Comparison of ENCODE assay signal across 29 cellular contexts in the genomic region with DNA sequence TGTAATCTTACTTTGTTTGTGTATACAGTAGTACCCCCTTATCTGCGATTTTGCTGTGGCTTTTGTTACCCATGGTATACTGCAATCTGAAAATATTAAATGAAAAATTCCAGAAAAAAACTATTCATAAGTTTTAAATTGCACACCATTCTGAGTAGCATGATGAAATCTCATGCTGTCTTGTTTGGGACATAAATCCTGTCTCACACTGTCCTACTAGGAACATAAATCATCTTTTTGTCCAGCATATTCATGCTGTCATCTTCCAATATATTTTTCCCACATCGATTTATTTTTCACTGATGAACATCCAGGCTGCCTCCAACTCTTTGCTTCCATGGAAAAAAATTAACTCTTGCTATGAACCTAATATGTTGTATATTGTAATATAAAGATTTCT.
"Had no signal": no experiment of that assay in that cellular context is flagged by ENCODE, and none has a peak within 500 bp of the region (broad histone marks: within the 10 kb centered on the region; RNA-seq: fewer than 3 reads in every experiment).

No MANE protein-coding gene starts in this region.

- H3K27ac Mint-ChIP-seq: stimulated activated effector memory CD8-positive, alpha-beta T cell treated with anti-CD3 and anti-CD28 coated beads, Interleukin-12 subunit alpha, Interleukin-12 subunit beta, amount 100 ng/mL, for 72 hours; stimulated activated memory B cell treated with anti-CD40 and anti-IgM and Interleukin-4, amounts not matched to agents 10 μg/mL and 1 μg/mL and 100 μg/mL, for 72 hours; stimulated activated naive B cell treated with anti-CD40 and anti-IgM and Interleukin-4, amounts not matched to agents 10 μg/mL and 1 μg/mL and 100 μg/mL, for 72 hours; stimulated activated naive CD8-positive, alpha-beta T cell treated with anti-CD3 and anti-CD28 coated beads, Interleukin-15, Interleukin-2, amounts not matched to agents 100 ng/mL and 50 ng/mL, for 24 hours; type B pancreatic cell had no signal

- H3K4me1 ChIP-seq: stomach, suprapubic skin, testis, thyroid gland, tibial artery, tibial nerve, transverse colon, upper lobe of left lung, upper lobe of right lung, uterus, vagina had no signal

- H3K4me3 ChIP-seq: stomach, suprapubic skin, testis, thoracic aorta, thyroid gland, tibial artery, tibial nerve, transverse colon, upper lobe of left lung, upper lobe of right lung, uterus, vagina had no signal

- FAIRE-seq: urothelium cell line had no signal

- H3K4me1 Mint-ChIP-seq: stimulated activated effector memory CD8-positive, alpha-beta T cell treated with anti-CD3 and anti-CD28 coated beads, Interleukin-12 subunit alpha, Interleukin-12 subunit beta, amount 100 ng/mL, for 72 hours; stimulated activated memory B cell treated with anti-CD40 and anti-IgM and Interleukin-4, amounts not matched to agents 10 μg/mL and 1 μg/mL and 100 μg/mL, for 72 hours; stimulated activated naive CD8-positive, alpha-beta T cell treated with anti-CD3 and anti-CD28 coated beads, Interleukin-15, amount 100 ng/mL, for 72 hours had no signal

- ATAC-seq: stimulated activated effector memory CD8-positive, alpha-beta T cell treated with anti-CD3 and anti-CD28 coated beads, Interleukin-12 subunit alpha, Interleukin-12 subunit beta, amount 100 ng/mL, for 72 hours; stimulated activated memory B cell treated with anti-CD40 and anti-IgM and Interleukin-4, amounts not matched to agents 10 μg/mL and 1 μg/mL and 100 μg/mL, for 72 hours; stimulated activated naive B cell treated with anti-CD40 and anti-IgM and Interleukin-4, amounts not matched to agents 10 μg/mL and 1 μg/mL and 100 μg/mL, for 72 hours; stimulated activated naive CD8-positive, alpha-beta T cell treated with anti-CD3 and anti-CD28 coated beads, Interleukin-15, amount 100 ng/mL, for 72 hours; stimulated activated naive CD8-positive, alpha-beta T cell treated with anti-CD3 and anti-CD28 coated beads, Interleukin-15, Interleukin-2, amounts not matched to agents 100 U/mL and 50 U/mL, for 24 hours; upper lobe of right lung had no signal

- H3K27ac ChIP-seq: stomach, suprapubic skin, testis, thoracic aorta, thyroid gland, tibial artery, tibial nerve, transverse colon, upper lobe of left lung, upper lobe of right lung, uterus, vagina had no signal

- H3K27me3 Mint-ChIP-seq: stimulated activated memory B cell treated with anti-CD40 and anti-IgM and Interleukin-4, amounts not matched to agents 10 μg/mL and 1 μg/mL and 100 μg/mL, for 72 hours; stimulated activated naive B cell treated with anti-CD40 and anti-IgM and Interleukin-4, amounts not matched to agents 10 μg/mL and 1 μg/mL and 100 μg/mL, for 72 hours; stimulated activated naive CD8-positive, alpha-beta T cell treated with anti-CD3 and anti-CD28 coated beads, Interleukin-15, amount 100 ng/mL, for 72 hours; stimulated activated naive CD8-positive, alpha-beta T cell treated with anti-CD3 and anti-CD28 coated beads, Interleukin-15, Interleukin-2, amounts not matched to agents 100 ng/mL and 50 ng/mL, for 24 hours; type B pancreatic cell had no signal

- H3K4me3 Mint-ChIP-seq: stimulated activated effector memory CD8-positive, alpha-beta T cell treated with anti-CD3 and anti-CD28 coated beads, Interleukin-12 subunit alpha, Interleukin-12 subunit beta, amount 100 ng/mL, for 72 hours; stimulated activated memory B cell treated with anti-CD40 and anti-IgM and Interleukin-4, amounts not matched to agents 10 μg/mL and 1 μg/mL and 100 μg/mL, for 72 hours; stimulated activated naive B cell treated with anti-CD40 and anti-IgM and Interleukin-4, amounts not matched to agents 10 μg/mL and 1 μg/mL and 100 μg/mL, for 72 hours; stimulated activated naive CD8-positive, alpha-beta T cell treated with anti-CD3 and anti-CD28 coated beads, Interleukin-15, amount 100 ng/mL, for 72 hours; stimulated activated naive CD8-positive, alpha-beta T cell treated with anti-CD3 and anti-CD28 coated beads, Interleukin-15, Interleukin-2, amounts not matched to agents 100 ng/mL and 50 ng/mL, for 24 hours; type B pancreatic cell had no signal

- H3K27me3 ChIP-seq: stomach, suprapubic skin, testis, thyroid gland, tibial artery, tibial nerve, transverse colon, upper lobe of left lung, upper lobe of right lung, uterus, vagina had no signal

- H3K9me3 ChIP-seq: stomach, suprapubic skin, testis, thoracic aorta, thyroid gland, tibial artery, tibial nerve, transverse colon, upper lobe of left lung, upper lobe of right lung, vagina had no signal

- DNase-seq: stimulated activated CD4-positive, alpha-beta T cell treated with anti-CD3 and anti-CD28 coated beads, Interleukin-2, amount 100 ng/mL, for 48 hours; stimulated activated CD4-positive, alpha-beta T cell treated with anti-CD3 and anti-CD28 coated beads, Interleukin-4, amount 100 ng/mL, for 1 hour; stimulated activated CD4-positive, alpha-beta T cell treated with anti-CD3 and anti-CD28 coated beads, Interleukin-4, amount 100 ng/mL, for 24 hours; stimulated activated CD4-positive, alpha-beta T cell treated with anti-CD3 and anti-CD28 coated beads, Interleukin-4, amount 100 ng/mL, for 4 hours; stimulated activated CD8-positive, alpha-beta memory T cell treated with anti-CD3 and anti-CD28 coated beads, Interleukin-4, amount 100 ng/mL, for 48 hours; stimulated activated naive B cell treated with anti-CD40 and anti-IgM and Interleukin-4, amounts not matched to agents 10 μg/mL and 1 μg/mL and 100 μg/mL, for 72 hours; stimulated activated naive CD4-positive, alpha-beta T cell; stimulated activated naive CD4-positive, alpha-beta T cell treated with Interleukin-2 at 50 U/mL for 16 hours; stimulated activated naive CD8-positive, alpha-beta T cell treated with anti-CD3 and anti-CD28 coated beads, Interleukin-15, amount 100 ng/mL, for 72 hours; stimulated activated naive CD8-positive, alpha-beta T cell treated with anti-CD3 and anti-CD28 coated beads, Interleukin-15, Interleukin-2, amounts not matched to agents 100 U/mL and 50 U/mL, for 24 hours; stomach; substantia nigra; testis; thyroid gland; tibial artery; transverse colon; trophoblast cell; upper lobe of left lung; upper lobe of right lung; uterus had no signal

- H3K9me3 Mint-ChIP-seq: stimulated activated effector memory CD8-positive, alpha-beta T cell treated with anti-CD3 and anti-CD28 coated beads, Interleukin-12 subunit alpha, Interleukin-12 subunit beta, amount 100 ng/mL, for 72 hours; stimulated activated memory B cell treated with anti-CD40 and anti-IgM and Interleukin-4, amounts not matched to agents 10 μg/mL and 1 μg/mL and 100 μg/mL, for 72 hours; type B pancreatic cell had no signal
